In the genomic region with DNA sequence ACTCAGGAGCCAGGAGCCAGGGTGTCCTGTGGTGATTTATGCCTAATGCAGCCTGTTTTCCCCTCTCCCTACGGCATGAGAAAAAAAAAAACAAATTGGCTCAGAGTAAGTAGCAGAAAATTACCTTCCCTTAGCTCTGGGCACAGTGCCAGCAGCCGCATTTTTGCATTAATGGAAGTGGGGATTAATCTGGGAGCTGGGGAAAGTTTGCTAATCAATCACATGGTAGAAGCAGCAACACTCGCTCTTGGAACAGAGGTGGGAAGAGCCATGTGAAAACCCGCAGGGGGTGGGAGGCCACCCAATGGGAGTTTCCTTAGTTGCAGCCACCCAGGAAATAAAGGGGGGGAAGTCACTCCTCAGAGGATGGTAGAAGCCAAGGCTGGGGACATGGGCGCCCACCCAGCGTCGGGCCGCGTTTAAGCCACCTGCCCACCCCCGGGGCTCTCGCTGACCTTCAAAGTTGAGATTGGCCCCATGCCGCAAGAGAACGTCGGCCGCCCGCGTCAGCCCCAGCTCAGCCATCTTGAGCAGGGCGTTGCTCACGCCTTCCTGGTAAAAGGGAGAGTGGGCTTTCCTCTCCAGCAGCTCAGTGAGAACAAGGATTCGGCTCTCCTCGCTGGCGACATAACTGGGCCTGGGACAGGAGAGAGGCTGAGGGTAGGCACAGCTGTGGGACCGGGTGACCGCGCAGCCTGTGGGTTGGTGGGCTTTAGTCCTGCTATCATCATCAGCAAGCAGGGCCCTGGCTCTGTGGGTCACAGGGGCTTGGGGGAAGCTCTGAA, we compare ENCODE assay signal across 9 cellular contexts. TPM values are rescaled to one million over a fixed set of nuclear protein-coding genes. Genes with fewer than 3 reads are reported as not detected.
A peak's percentile ranks its signal among the peaks of the same experiment; 100 is the strongest.
DNase-seq lines count a peak whose midpoint lies in the region; ATAC-seq and TF ChIP-seq lines count a peak whose summit lies in the region.
"Had no signal": no experiment of that assay in that cellular context is flagged by ENCODE, and none has a peak within 500 bp of the region (broad histone marks: within the 10 kb centered on the region; RNA-seq: fewer than 3 reads in every experiment).

No MANE protein-coding gene starts in this region.

- no peak overlapping the region for H2BK12ac ChIP-seq in neuronal stem cell (ENCODE audit: low read length)

- peak overlapping the region; percentile 52 for H2AK5ac ChIP-seq in neuronal stem cell (ENCODE audit: low read depth, low read length)

- H3K4me1 ChIP-seq in colonic mucosa = peaks cover 14% of the 10 kb centered on the region
- peaks cover 11% of the 10 kb centered on the region in 2 donors for H3K4me1 ChIP-seq in neuronal stem cell (ENCODE audit: control insufficient read depth in 2 of 2, insufficient read depth in 1 of 2, low read depth in 1 of 2, low read length in 2 of 2)

- intact Hi-C loops in colonic mucosa (cut with DNase I) = no loop called here

- no peak overlapping the region for H4K91ac ChIP-seq in neuronal stem cell (ENCODE audit: low read depth, low read length, poor library complexity)

- H3K4me2 ChIP-seq in neuronal stem cell (ENCODE audit: insufficient read depth, low read length, poor library complexity, severe bottlenecking) = peak overlapping the region; percentile 89

- no peak for DNase-seq in H7
- DNase-seq in NCI-H524 (lab: John Stamatoyannopoulos, UW) = peak; percentile 75 to 77
- no peak for DNase-seq in colonic mucosa
- DNase-seq in neuronal stem cell (ENCODE audit: low spot score) = no peak
- no peak for DNase-seq in GM03348 (ENCODE audit: low spot score)
- no peak for DNase-seq in effector CD4-positive, alpha-beta T cell

- no peak overlapping the region for H3K4ac ChIP-seq in neuronal stem cell (ENCODE audit: low read length)

- H3K27me3 ChIP-seq in H7 (ENCODE audit: control insufficient read depth, insufficient read depth, low read length) (no peaks in the 10 kb centered on the region), colonic mucosa (no peaks in the 10 kb centered on the region), neuronal stem cell (ENCODE audit: control insufficient read depth in 3 of 3, insufficient read depth in 3 of 3, low read depth in 1 of 3, low read length in 3 of 3) (no peaks in the 10 kb centered on the region)

- H4K8ac ChIP-seq in neuronal stem cell (ENCODE audit: low read depth, low read length) = no peak overlapping the region

- H3K4me3 ChIP-seq in H7 (ENCODE audit: insufficient read depth, low read depth, low read length) (peak overlapping the region; percentile 4; the same call in 1 of the 2 replicates), colonic mucosa (peak overlapping the region; percentile 99), neuronal stem cell (ENCODE audit: low read length in 2 of 2) (peak overlapping the region in 1 of 2 donors; percentile 95)

- H3K36me3 ChIP-seq in H7 (replicated peaks; ENCODE audit: control insufficient read depth, insufficient read depth, low read length) (peaks cover 22% of the 10 kb centered on the region), colonic mucosa (peaks cover 14% of the 10 kb centered on the region), neuronal stem cell (replicated peaks in 1 of 2; ENCODE audit: control insufficient read depth in 2 of 2, insufficient read depth in 2 of 2, low read length in 2 of 2) (peaks cover 33 to 45% of the 10 kb centered on the region in 2 donors)

- no peak overlapping the region for H2BK120ac ChIP-seq in neuronal stem cell (ENCODE audit: low read depth, low read length)

- H3K23ac ChIP-seq in neuronal stem cell (ENCODE audit: low read depth, low read length, poor library complexity) = peak overlapping the region; percentile 52

- H3K9ac ChIP-seq in colonic mucosa (ENCODE audit: low read depth in 2 of 2, low read length in 2 of 2) (no peak overlapping the region), neuronal stem cell (ENCODE audit: low read depth, low read length, poor library complexity) (no peak overlapping the region)

- no CpG with 5 or more reads among the region's 25 CpGs for WGBS in neuronal stem cell (ENCODE audit: extremely low coverage in 2 of 2, insufficient read length in 2 of 2, insufficient replicate concordance in 1 of 2), 2 donors

- H2AFZ ChIP-seq in neuronal stem cell (ENCODE audit: low read length) = no peak overlapping the region

- peaks cover 20% of the 10 kb centered on the region for H3K79me1 ChIP-seq in neuronal stem cell (ENCODE audit: low read depth, low read length)

- no peak overlapping the region for H3K18ac ChIP-seq in neuronal stem cell (ENCODE audit: low read length)

- ATAC-seq in HG02571 (IDR thresholded peaks at IDR 0.05; ENCODE audit: unreplicated experiment) (no peak), HG03342 (IDR thresholded peaks at IDR 0.05; ENCODE audit: unreplicated experiment) (no peak)

- no peaks in the 10 kb centered on the region for H3K9me3 ChIP-seq in colonic mucosa
- H3K9me3 ChIP-seq in neuronal stem cell (replicated peaks in 1 of 2; ENCODE audit: control insufficient read depth in 2 of 2, insufficient read depth in 1 of 2, low read depth in 1 of 2, low read length in 2 of 2) = no peaks in the 10 kb centered on the region

- TF ChIP-seq CTCF in colonic mucosa (IDR thresholded peaks at IDR 0.05) = no peak

- H3K14ac ChIP-seq in neuronal stem cell (ENCODE audit: low read length) = no peak overlapping the region

- H3K27ac ChIP-seq in colonic mucosa (no peak overlapping the region), neuronal stem cell (replicated peaks; ENCODE audit: low read length) (no peak overlapping the region)

- peak overlapping the region; percentile 24 for H2BK5ac ChIP-seq in neuronal stem cell (ENCODE audit: low read length)

- no peak overlapping the region for H2BK15ac ChIP-seq in neuronal stem cell (ENCODE audit: low read length)

RNA-seq across cellular contexts. Expression of gene ASB6, which starts 1.7 kb away (rescaled TPM):
- total RNA-seq in H7 (2014; rRNA removed; shearing (Covaris generic)) = 19.2 and 20.9 TPM in 2 replicates
- total RNA-seq in colonic mucosa = 10 to 100 TPM; 15.8 to 18.5 TPM
- 10.1 TPM for polyA plus RNA-seq in neuronal stem cell (2013, experiment 1 of 2)
- 10.5 TPM for polyA plus RNA-seq in neuronal stem cell (2013, experiment 2 of 2)

RNA-seq across cellular contexts. Expression of gene NTMT1, which starts 14.3 kb away (rescaled TPM):
- total RNA-seq in H7 (2014; rRNA removed; shearing (Covaris generic)) = 71.2 and 80.5 TPM in 2 replicates
- total RNA-seq in colonic mucosa = 10 to 100 TPM; 25.3 to 50.2 TPM
- 24.4 TPM for polyA plus RNA-seq in neuronal stem cell (2013, experiment 1 of 2)
- polyA plus RNA-seq in neuronal stem cell (2013, experiment 2 of 2) = 22.5 TPM

RNA-seq across cellular contexts. Expression of gene C9orf50, which starts 19.4 kb away (rescaled TPM):
- total RNA-seq in H7 (2014; rRNA removed; shearing (Covaris generic)) = not detected in 2 replicates
- not detected for total RNA-seq in colonic mucosa
- polyA plus RNA-seq in neuronal stem cell (2013, experiment 1 of 2) = 0.11 TPM
- 0.07 TPM for polyA plus RNA-seq in neuronal stem cell (2013, experiment 2 of 2)
- total RNA-seq: activated CD8-positive, alpha-beta memory T cell treated with anti-CD3 and anti-CD28 coated beads for 36 hours had no signal

RNA-seq across cellular contexts. Expression of gene PRRX2, which starts 25.2 kb away (rescaled TPM):
- total RNA-seq in H7 (2014; rRNA removed; shearing (Covaris generic)) = 10.8 and 12.7 TPM in 2 replicates
- under 1 TPM; 0.64 to 0.85 TPM for total RNA-seq in colonic mucosa
- polyA plus RNA-seq in neuronal stem cell (2013, experiment 1 of 2) = 26.3 TPM
- 25.0 TPM for polyA plus RNA-seq in neuronal stem cell (2013, experiment 2 of 2)

Comparison
In these comparisons a context has a peak if more than half of its experiments do, and no peak if none do; other contexts are left out.
1. DNase-seq: peak in NCI-H524 (2 of 2); none in H7 (single experiment), colonic mucosa (single experiment), neuronal stem cell (single experiment), GM03348 (single experiment) and effector CD4-positive, alpha-beta T cell (single experiment).